In genomic region chr3:188276366-188276765, GRCh38 we compare ENCODE assay signal across 1 cellular context.
TF ChIP-seq lines count a peak whose summit lies in the region.

No MANE protein-coding gene starts in this region.

TF ChIP-seq in H1, 55 proteins besides CTCF, POLR2A, EP300 and RAD21:
- TF ChIP-seq RNF2 (IDR thresholded peaks at IDR 0.05; ENCODE audit: borderline replicate concordance, low read depth, low read length, missing control alignments, poor library complexity, severe bottlenecking) (no peak), KDM4A (IDR thresholded peaks at IDR 0.05; ENCODE audit: low read depth, low read length, severe bottlenecking) (no peak), RXRA (IDR thresholded peaks at IDR 0.05; ENCODE audit: insufficient read depth, low read depth, low read length) (no peak), KDM1A (IDR thresholded peaks at IDR 0.05; ENCODE audit: borderline replicate concordance, low read length) (no peak), GABPA (IDR thresholded peaks at IDR 0.05; ENCODE audit: borderline replicate concordance, insufficient read depth, low read length) (no peak), SAP30 (IDR thresholded peaks at IDR 0.05; ENCODE audit: insufficient read depth, insufficient replicate concordance, low read length) (no peak), TBP (IDR thresholded peaks at IDR 0.05; ENCODE audit: low read depth, low read length) (no peak), GTF2F1 (IDR thresholded peaks at IDR 0.05; ENCODE audit: borderline replicate concordance, low read depth, low read length) (no peak), CBX5 (IDR thresholded peaks at IDR 0.05; ENCODE audit: low read depth, low read length) (no peak), POU5F1 (IDR thresholded peaks at IDR 0.05; ENCODE audit: low read depth, low read length) (no peak), EGR1 (IDR thresholded peaks at IDR 0.05; ENCODE audit: borderline replicate concordance, low read depth, low read length) (no peak), CTBP2 (IDR thresholded peaks at IDR 0.05; ENCODE audit: borderline replicate concordance, insufficient read depth, insufficient read length, low read length) (no peak), TAF1 (IDR thresholded peaks at IDR 0.05; ENCODE audit: low read depth, low read length) (no peak), E2F6 (IDR thresholded peaks at IDR 0.05) (no peak), BCL11A (IDR thresholded peaks at IDR 0.05; ENCODE audit: low read depth in 2 of 2, low read length in 2 of 2) (no peak), EZH2 (IDR thresholded peaks at IDR 0.05; ENCODE audit: low read depth, low read length, severe bottlenecking) (no peak), CBX8 (IDR thresholded peaks at IDR 0.05; ENCODE audit: borderline replicate concordance, low read depth, low read length) (no peak), SIRT6 (IDR thresholded peaks at IDR 0.05; ENCODE audit: low read length) (no peak), HDAC2 (IDR thresholded peaks at IDR 0.05; ENCODE audit: borderline replicate concordance in 1 of 2, low read depth in 2 of 2, low read length in 2 of 2) (no peak), MAX (IDR thresholded peaks at IDR 0.05) (no peak)
